In the genomic region with DNA sequence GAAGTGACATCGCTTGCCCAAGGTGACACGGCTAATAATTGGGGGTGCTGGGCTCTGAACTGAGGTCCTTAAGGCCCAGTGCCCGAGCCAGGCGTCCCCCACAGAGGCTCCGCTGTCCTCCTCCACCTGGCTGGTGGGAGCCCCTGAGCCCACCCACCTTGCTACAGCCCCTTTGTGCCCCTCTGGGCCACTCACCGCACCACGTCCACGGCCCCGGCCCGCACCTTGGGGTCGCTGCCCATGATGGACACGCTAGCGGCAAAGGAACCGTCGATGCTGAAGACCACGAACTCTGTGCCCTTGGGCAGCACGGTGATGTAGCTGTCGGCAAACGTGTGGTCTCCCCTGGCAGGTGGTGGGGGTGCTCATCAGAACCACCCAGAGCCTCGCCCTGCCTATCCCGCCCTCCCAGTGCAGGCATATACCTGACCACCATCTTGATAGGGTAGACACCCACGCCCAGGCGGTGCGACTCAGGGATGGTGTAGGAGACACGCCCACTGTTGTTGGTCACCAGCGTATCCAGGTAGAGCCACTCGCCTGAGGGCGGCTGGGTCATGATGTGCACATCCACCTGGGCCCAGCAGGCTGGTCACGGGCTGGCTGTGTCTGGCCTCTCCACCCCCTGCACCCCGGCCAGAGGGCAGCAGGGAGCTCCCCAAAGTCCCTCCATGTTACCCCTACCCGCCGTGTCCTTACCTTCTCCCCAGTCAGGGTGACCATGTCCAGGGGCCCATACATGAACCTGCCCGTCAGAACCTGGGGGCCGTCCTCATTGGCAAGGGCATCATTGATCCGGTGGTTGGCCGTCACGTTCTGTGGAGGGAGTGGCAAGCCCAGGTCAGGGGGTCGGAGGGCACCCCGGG, we compare ENCODE assay signal across 21 cellular contexts.
"Had no signal": no experiment of that assay in that cellular context is flagged by ENCODE, and none has a peak within 500 bp of the region (broad histone marks: within the 10 kb centered on the region; RNA-seq: fewer than 3 reads in every experiment).

No MANE protein-coding gene starts in this region.

- H3K4me2 ChIP-seq: hepatocyte, smooth muscle cell had no signal

- H3K9me3 ChIP-seq: neutrophil, suprapubic skin, thyroid gland, upper lobe of right lung, vagina had no signal

- DNase-seq: cortex of kidney; erythroblast; foreskin melanocyte; head of caudate nucleus; left colon; left ventricle myocardium superior; mesendoderm; naive B cell; posterior cingulate gyrus; stimulated activated CD4-positive, alpha-beta T cell treated with anti-CD3 and anti-CD28 coated beads, Interleukin-4, amount 100 ng/mL, for 1 hour; stimulated activated CD8-positive, alpha-beta memory T cell treated with anti-CD3 and anti-CD28 coated beads, Interleukin-4, amount 100 ng/mL, for 48 hours; stimulated activated naive CD8-positive, alpha-beta T cell treated with anti-CD3 and anti-CD28 coated beads, Interleukin-15, Interleukin-2, amounts not matched to agents 100 U/mL and 50 U/mL, for 24 hours; thyroid gland; upper lobe of right lung had no signal

- H2AFZ ChIP-seq: hepatocyte had no signal

- ATAC-seq: left colon; left ventricle myocardium superior; stimulated activated effector memory CD8-positive, alpha-beta T cell treated with anti-CD3 and anti-CD28 coated beads, Interleukin-12 subunit alpha, Interleukin-12 subunit beta, amount 100 ng/mL, for 72 hours; stimulated activated naive CD8-positive, alpha-beta T cell treated with anti-CD3 and anti-CD28 coated beads, Interleukin-15, Interleukin-2, amounts not matched to agents 100 U/mL and 50 U/mL, for 24 hours; upper lobe of right lung had no signal

- H3K4me3 ChIP-seq: hepatocyte, lung, smooth muscle cell, suprapubic skin, thyroid gland, upper lobe of right lung, vagina had no signal

- H3K27me3 ChIP-seq: hepatocyte, neutrophil, suprapubic skin, thyroid gland, upper lobe of right lung, vagina had no signal

- H3K27ac ChIP-seq: hepatocyte, neutrophil, suprapubic skin, thyroid gland, upper lobe of right lung, vagina had no signal

- H3K36me3 ChIP-seq: thyroid gland had no signal
